25 cellular contexts compared by ENCODE assay signal in the genomic region with DNA sequence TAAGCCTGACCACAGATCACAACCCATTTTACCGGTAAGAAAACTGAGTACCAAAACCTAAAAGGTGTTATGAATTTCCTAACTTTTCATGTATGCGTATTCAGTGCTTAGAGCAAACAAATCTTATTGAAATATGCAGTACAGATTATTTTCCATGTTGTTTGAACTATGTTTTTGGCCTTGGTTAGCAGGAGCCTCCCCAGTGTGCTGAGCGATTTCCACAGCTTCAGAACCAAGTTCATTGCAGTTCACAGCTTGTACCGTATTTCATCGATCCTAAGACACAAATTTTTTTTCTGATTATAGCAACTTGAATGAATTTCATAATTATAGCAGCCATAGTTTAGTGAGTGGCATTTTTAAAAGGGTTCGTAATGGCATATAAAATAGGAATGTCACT. TPM values are rescaled to one million over a fixed set of nuclear protein-coding genes. Genes with fewer than 3 reads are reported as not detected.
"Had no signal": no experiment of that assay in that cellular context is flagged by ENCODE, and none has a peak within 500 bp of the region (broad histone marks: within the 10 kb centered on the region; RNA-seq: fewer than 3 reads in every experiment).

No MANE protein-coding gene starts in this region.

- H3K79me2 ChIP-seq: parathyroid adenoma had no signal

- H3K27me3 ChIP-seq: esophagus muscularis mucosa, hepatocyte, left lung, neutrophil, right lobe of liver, suprapubic skin, transverse colon, upper lobe of right lung, uterus had no signal

- H3K4me2 ChIP-seq: hepatocyte, smooth muscle cell had no signal

- ATAC-seq: left cardiac atrium; left lung; naive thymus-derived CD8-positive, alpha-beta T cell; right lobe of liver; stimulated activated naive CD8-positive, alpha-beta T cell treated with anti-CD3 and anti-CD28 coated beads, Interleukin-15, amount 100 ng/mL, for 72 hours; upper lobe of right lung had no signal

- H3K27ac ChIP-seq: coronary artery, esophagus muscularis mucosa, hepatocyte, left lung, neutrophil, parathyroid adenoma, right lobe of liver, suprapubic skin, transverse colon, upper lobe of right lung had no signal

- H3K9me3 ChIP-seq: esophagus muscularis mucosa, left lung, neutrophil, right lobe of liver, suprapubic skin, transverse colon, upper lobe of right lung, uterus had no signal

- H3K9ac ChIP-seq: parathyroid adenoma had no signal

- H2AFZ ChIP-seq: hepatocyte, parathyroid adenoma had no signal

- H3K36me3 ChIP-seq: esophagus muscularis mucosa, left lung, neutrophil, right lobe of liver, suprapubic skin, transverse colon, upper lobe of right lung, uterus had no signal

- DNase-seq: dermis blood vessel endothelial cell; effector memory CD4-positive, alpha-beta T cell; head of caudate nucleus; kidney; left cardiac atrium; left lung; mesendoderm; naive thymus-derived CD8-positive, alpha-beta T cell; right lobe of liver; stimulated activated CD4-positive, alpha-beta T cell treated with anti-CD3 and anti-CD28 coated beads, Interleukin-12 subunit alpha, Interleukin-12 subunit beta, amount 100 ng/mL, for 4 hours; stimulated activated CD4-positive, alpha-beta T cell treated with anti-CD3 and anti-CD28 coated beads, Interleukin-1b, Interleukin-23, amount 100 ng/mL, for 48 hours; stimulated activated CD4-positive, alpha-beta T cell treated with anti-CD3 and anti-CD28 coated beads, Interleukin-4, amount 100 ng/mL, for 1 hour; stimulated activated CD8-positive, alpha-beta memory T cell treated with anti-CD3 and anti-CD28 coated beads, Interleukin-4, amount 100 ng/mL, for 48 hours; stimulated activated naive CD4-positive, alpha-beta T cell; stimulated activated naive CD8-positive, alpha-beta T cell treated with anti-CD3 and anti-CD28 coated beads, Interleukin-15, amount 100 ng/mL, for 72 hours; transverse colon; upper lobe of right lung; uterus had no signal

- H3K4me3 ChIP-seq: coronary artery, esophagus muscularis mucosa, hepatocyte, left lung, right lobe of liver, smooth muscle cell, suprapubic skin, transverse colon, upper lobe of right lung, uterus had no signal

- H3K4me1 ChIP-seq: left lung, parathyroid adenoma, right lobe of liver, upper lobe of right lung had no signal

RNA-seq across cellular contexts. Expression of gene ADAMTSL1, which starts 13.7 kb away (rescaled TPM):
- total RNA-seq: naive thymus-derived CD8-positive, alpha-beta T cell had no signal
- polyA plus RNA-seq: naive thymus-derived CD8-positive, alpha-beta T cell had no signal
